Comparison of ENCODE assay signal across 8 cellular contexts in the genomic region with DNA sequence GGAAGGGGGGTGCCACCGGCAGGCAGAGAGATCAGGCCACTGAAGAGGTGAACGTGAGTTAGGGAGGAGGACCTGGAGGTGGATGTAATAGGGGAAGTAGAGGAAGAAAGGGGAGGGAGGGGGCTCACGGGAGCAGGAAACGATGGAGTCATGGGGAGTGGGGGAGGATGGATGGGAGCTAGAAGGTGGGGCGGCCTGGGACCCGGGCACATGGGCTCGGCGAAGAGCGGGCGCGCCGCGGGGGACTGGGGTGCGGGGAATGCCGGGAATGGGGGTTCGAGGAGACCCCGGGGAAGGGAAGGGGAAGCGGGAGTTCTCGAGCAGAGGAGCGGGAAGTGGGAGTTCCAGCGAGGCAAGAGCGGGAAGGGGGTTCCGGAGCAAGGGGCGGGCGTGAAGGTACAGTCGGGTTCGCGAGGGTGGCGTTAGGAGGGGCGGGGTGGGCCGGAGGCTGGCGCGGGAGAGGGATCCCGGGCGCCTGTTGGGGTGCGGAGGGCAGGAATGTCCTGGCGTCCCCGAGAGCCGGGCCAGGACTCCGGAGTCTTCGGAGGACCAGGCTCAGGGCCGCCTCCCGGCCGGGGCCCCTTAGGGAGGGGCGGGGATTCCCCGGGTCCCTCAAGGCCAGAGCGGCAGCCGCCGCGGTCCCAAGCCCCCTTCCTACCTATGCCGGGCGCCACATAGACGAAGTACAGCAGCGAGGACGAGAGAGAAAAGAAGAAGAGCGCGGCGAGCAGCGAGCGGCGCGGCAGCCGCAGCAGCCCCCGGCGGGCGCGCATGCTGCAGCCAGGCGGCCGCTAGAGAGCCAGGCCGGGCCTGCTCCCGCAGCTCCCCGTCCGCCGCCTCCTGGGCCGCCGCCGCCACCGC. TPM values are rescaled to one million over a fixed set of nuclear protein-coding genes. Genes with fewer than 3 reads are reported as not detected.
DNase-seq lines count a peak whose midpoint lies in the region; ATAC-seq lines count a peak whose summit lies in the region.

No MANE protein-coding gene starts in this region.

- no peak for DNase-seq in activated CD8-positive, alpha-beta memory T cell treated with anti-CD3 and anti-CD28 coated beads, Interleukin-2, amount 10 ng/mL, durations not matched to agents 7 days and 5 days
- DNase-seq in activated CD8-positive, alpha-beta memory T cell treated with anti-CD3 and anti-CD28 coated beads for 24 hours = no peak
- DNase-seq in NT2/D1 (ENCODE audit: low read depth, low spot score) = no peak
- DNase-seq in activated gamma-delta T cell treated with anti-CD3 and anti-CD28 coated beads, Interleukin-2, amount 50 U/mL, for 16 hours (ENCODE audit: low read depth) = peak; percentile 34
- no peak for DNase-seq in Right ventricle myocardium inferior (ENCODE audit: missing footprints)
- peak in 1 of 2 donors; percentile 47 for DNase-seq in trophoblast cell

- H3K4me2 ChIP-seq in trophoblast cell (ENCODE audit: low read length) = peak overlapping the region; percentile 61

- peaks cover 2% of the 10 kb centered on the region for H3K4me1 ChIP-seq in NT2/D1 (ENCODE audit: insufficient read depth, insufficient read length)
- H3K4me1 ChIP-seq in trophoblast cell (ENCODE audit: control insufficient read depth in 1 of 2, insufficient read depth in 2 of 2, low read length in 2 of 2) = peaks cover 0 to 2% of the 10 kb centered on the region in 2 experiments

- H2BK12ac ChIP-seq in trophoblast cell (ENCODE audit: low read length) = peak overlapping the region; percentile 43

- H3K27ac Mint-ChIP-seq in activated CD8-positive, alpha-beta memory T cell treated with anti-CD3 and anti-CD28 coated beads, Interleukin-2, amount 10 ng/mL, durations not matched to agents 7 days and 5 days = peak overlapping the region; percentile 86

- intact Hi-C loops in Right ventricle myocardium inferior (cut with DNase I) = loop anchor here (5.0 kb wide), 3 partner anchors 56 to 101 kb away; no protein-coding TSS in a partner anchor

- H3K27ac ChIP-seq in trophoblast cell (ENCODE audit: low read depth, low read length) = peak overlapping the region; percentile 90

- peak overlapping the region; percentile 90 for H4K91ac ChIP-seq in trophoblast cell (ENCODE audit: low read depth, low read length)

- peaks cover 58% of the 10 kb centered on the region for H3K4me1 Mint-ChIP-seq in activated CD8-positive, alpha-beta memory T cell treated with anti-CD3 and anti-CD28 coated beads, Interleukin-2, amount 10 ng/mL, durations not matched to agents 7 days and 5 days

- H2AFZ ChIP-seq in trophoblast cell (ENCODE audit: insufficient read depth, low read length, poor library complexity) = peak overlapping the region; percentile 89

- H2BK120ac ChIP-seq in trophoblast cell (ENCODE audit: insufficient read depth, low read length, poor library complexity) = peak overlapping the region; percentile 89

- peak overlapping the region; percentile 86 for H3K4me3 ChIP-seq in NT2/D1 (ENCODE audit: insufficient read length, low read depth)
- peak overlapping the region; percentile 96 for H3K4me3 ChIP-seq in trophoblast cell (ENCODE audit: low read depth, low read length)

- peak overlapping the region; percentile 82 for H3K4me3 Mint-ChIP-seq in activated CD8-positive, alpha-beta memory T cell treated with anti-CD3 and anti-CD28 coated beads, Interleukin-2, amount 10 ng/mL, durations not matched to agents 7 days and 5 days

- no peaks in the 10 kb centered on the region for H3K27me3 Mint-ChIP-seq in activated CD8-positive, alpha-beta memory T cell treated with anti-CD3 and anti-CD28 coated beads, Interleukin-2, amount 10 ng/mL, durations not matched to agents 7 days and 5 days

- CTCF ChIA-PET in activated CD8-positive, alpha-beta memory T cell treated with anti-CD3 and anti-CD28 coated beads, Interleukin-2, amount 10 ng/mL, durations not matched to agents 7 days and 5 days (lab: Charles Lee) = interaction anchor here (0.6 to 2.3 kb wide), 4 partner anchors 37 to 103 kb away, joined by 4 to 7 read pairs (median 4); no protein-coding TSS in a partner anchor

- H3K27me3 ChIP-seq in NT2/D1 (ENCODE audit: insufficient read depth, insufficient read length) = no peaks in the 10 kb centered on the region
- H3K27me3 ChIP-seq in trophoblast cell (ENCODE audit: insufficient read depth, low read length) = no peaks in the 10 kb centered on the region

- H4K12ac ChIP-seq in trophoblast cell (ENCODE audit: low read depth, low read length) = peak overlapping the region; percentile 86

- peak overlapping the region; percentile 94 for H3K9ac ChIP-seq in NT2/D1 (ENCODE audit: insufficient read length, low read depth)
- H3K9ac ChIP-seq in trophoblast cell (ENCODE audit: low read length) = peak overlapping the region; percentile 97

- peak overlapping the region; percentile 93 for H3K4ac ChIP-seq in trophoblast cell (ENCODE audit: low read depth, low read length)

- no peaks in the 10 kb centered on the region for H3K9me3 Mint-ChIP-seq in activated CD8-positive, alpha-beta memory T cell treated with anti-CD3 and anti-CD28 coated beads, Interleukin-2, amount 10 ng/mL, durations not matched to agents 7 days and 5 days (ENCODE audit: low read depth)

- H3K9me3 ChIP-seq in NT2/D1 (ENCODE audit: insufficient read depth, low read length) (no peaks in the 10 kb centered on the region), trophoblast cell (ENCODE audit: insufficient read depth, low read depth, low read length) (no peaks in the 10 kb centered on the region)

- peaks cover 16% of the 10 kb centered on the region for H3K36me3 ChIP-seq in NT2/D1 (ENCODE audit: insufficient read depth, insufficient read length, low read length)
- no peaks in the 10 kb centered on the region for H3K36me3 ChIP-seq in trophoblast cell (ENCODE audit: control insufficient read depth in 1 of 2, insufficient read depth in 2 of 2, low read length in 2 of 2)

- H3K23ac ChIP-seq in trophoblast cell (ENCODE audit: low read length) = no peak overlapping the region

- H2BK5ac ChIP-seq in trophoblast cell (ENCODE audit: low read depth, low read length, poor library complexity) = peak overlapping the region; percentile 88

- H2AK5ac ChIP-seq in trophoblast cell (ENCODE audit: low read length) = peak overlapping the region; percentile 91

- no CpG with 5 or more reads among the region's 78 CpGs for WGBS in trophoblast cell (ENCODE audit: extremely low coverage, insufficient coverage, insufficient read length)

- peak overlapping the region; percentile 83 for H3K18ac ChIP-seq in trophoblast cell (ENCODE audit: low read length)

- H3K79me1 ChIP-seq in trophoblast cell (ENCODE audit: low read length) = peaks cover 13% of the 10 kb centered on the region

- H3K79me2 ChIP-seq in trophoblast cell (ENCODE audit: control insufficient read depth, insufficient read depth, low read length, poor library complexity) = peaks cover 14% of the 10 kb centered on the region

- peak; percentile 69 for ATAC-seq in activated CD8-positive, alpha-beta memory T cell treated with anti-CD3 and anti-CD28 coated beads, Interleukin-2, amount 10 ng/mL, durations not matched to agents 7 days and 5 days
- ATAC-seq in HG02884 (IDR thresholded peaks at IDR 0.05; ENCODE audit: unreplicated experiment) (peak; percentile 41), Right ventricle myocardium inferior (peak; percentile 62), HG03378 (IDR thresholded peaks at IDR 0.05; ENCODE audit: unreplicated experiment) (no peak)

- peaks cover 17% of the 10 kb centered on the region for H3K36me3 Mint-ChIP-seq in activated CD8-positive, alpha-beta memory T cell treated with anti-CD3 and anti-CD28 coated beads, Interleukin-2, amount 10 ng/mL, durations not matched to agents 7 days and 5 days

- H3K14ac ChIP-seq in trophoblast cell (ENCODE audit: low read length) = peak overlapping the region; percentile 94

- H4K8ac ChIP-seq in trophoblast cell (ENCODE audit: low read depth, low read length) = peak overlapping the region; percentile 83

RNA-seq across cellular contexts. Expression of a gene that starts 0.5 kb away (rescaled TPM):
- total RNA-seq in activated CD8-positive, alpha-beta memory T cell treated with anti-CD3 and anti-CD28 coated beads, Interleukin-2, amount 10 ng/mL, durations not matched to agents 7 days and 5 days = 10 to 100 TPM; 28.1 to 30.9 TPM
- 44.0 TPM for total RNA-seq in Right ventricle myocardium inferior
- 38.1 and 39.6 TPM in 2 replicates for polyA plus RNA-seq in trophoblast cell (2013)
